Comparison of ENCODE assay signal across 1 cellular context in genomic region chr15:42490743-42491539, GRCh38.
TF ChIP-seq lines count a peak whose summit lies in the region.

Gene ZNF106 (minus strand): TSS chr15:42491141. CDS start chr15:42472289, 18,852 bp downstream.

TF ChIP-seq in H1, 55 proteins besides CTCF, POLR2A, EP300 and RAD21 (continued from another document):
- TF ChIP-seq E2F6 (IDR thresholded peaks at IDR 0.05), result no peak
- TF ChIP-seq SIN3A (conservative IDR thresholded peaks at IDR 0.05 in 1 of 2, IDR thresholded peaks at IDR 0.05 in 1 of 2; ENCODE audit: low read depth in 1 of 2, low read length in 2 of 2), result peak; percentile 65 to 66; a peak in 3 of 4 replicates
- peak; percentile 83 for TF ChIP-seq POLR2AphosphoS5 (IDR thresholded peaks at IDR 0.05; ENCODE audit: low read depth, low read length)
- TF ChIP-seq CBX8 (IDR thresholded peaks at IDR 0.05; ENCODE audit: borderline replicate concordance, low read depth, low read length), result no peak
- TF ChIP-seq BACH1 (IDR thresholded peaks at IDR 0.05; ENCODE audit: low read length), result no peak
- TF ChIP-seq HDAC2 (IDR thresholded peaks at IDR 0.05; ENCODE audit: borderline replicate concordance in 1 of 2, low read depth in 2 of 2, low read length in 2 of 2), result peak; percentile 37 to 58; a peak in 2 of 4 replicates
- no peak for TF ChIP-seq TEAD4 (IDR thresholded peaks at IDR 0.05; ENCODE audit: low read depth, low read length)
- TF ChIP-seq SRF (IDR thresholded peaks at IDR 0.05; ENCODE audit: low read depth, low read length), result peak; percentile 67
- TF ChIP-seq CEBPB (IDR thresholded peaks at IDR 0.05; ENCODE audit: low read depth, low read length), result no peak
- TF ChIP-seq TBP (IDR thresholded peaks at IDR 0.05; ENCODE audit: low read depth, low read length), result peak; percentile 72; the same call in 1 of the 2 replicates
- peak; percentile 95 for TF ChIP-seq CREB1 (IDR thresholded peaks at IDR 0.05)
- no peak for TF ChIP-seq RXRA (IDR thresholded peaks at IDR 0.05; ENCODE audit: insufficient read depth, low read depth, low read length)
- peak; percentile 84 for TF ChIP-seq RBBP5 (IDR thresholded peaks at IDR 0.05; ENCODE audit: borderline replicate concordance, low read depth, low read length)
- 0 out of 2 replicates have a peak, but pooled peaks have one; percentile 39 for TF ChIP-seq SP4 (IDR thresholded peaks at IDR 0.05; ENCODE audit: low read length)
- peak; percentile 95 for TF ChIP-seq TAF1 (IDR thresholded peaks at IDR 0.05; ENCODE audit: low read depth, low read length)
- no peak for TF ChIP-seq KDM1A (IDR thresholded peaks at IDR 0.05; ENCODE audit: borderline replicate concordance, low read length)
- TF ChIP-seq PHF8 (conservative IDR thresholded peaks at IDR 0.05; ENCODE audit: low read depth, low read length), result peak; percentile 79
- peak; percentile 79 for TF ChIP-seq SP1 (IDR thresholded peaks at IDR 0.05; ENCODE audit: low read depth, low read length)
- TF ChIP-seq EGR1 (IDR thresholded peaks at IDR 0.05; ENCODE audit: borderline replicate concordance, low read depth, low read length), result peak; percentile 68; the same call in 1 of the 2 replicates
- no peak for TF ChIP-seq CTBP2 (IDR thresholded peaks at IDR 0.05; ENCODE audit: borderline replicate concordance, insufficient read depth, insufficient read length, low read length)
- no peak for TF ChIP-seq HDAC6 (IDR thresholded peaks at IDR 0.05; ENCODE audit: low read depth, low read length)
- no peak for TF ChIP-seq USF2 (IDR thresholded peaks at IDR 0.05; ENCODE audit: low read length)
